8 cellular contexts compared by ENCODE assay signal in the genomic region with DNA sequence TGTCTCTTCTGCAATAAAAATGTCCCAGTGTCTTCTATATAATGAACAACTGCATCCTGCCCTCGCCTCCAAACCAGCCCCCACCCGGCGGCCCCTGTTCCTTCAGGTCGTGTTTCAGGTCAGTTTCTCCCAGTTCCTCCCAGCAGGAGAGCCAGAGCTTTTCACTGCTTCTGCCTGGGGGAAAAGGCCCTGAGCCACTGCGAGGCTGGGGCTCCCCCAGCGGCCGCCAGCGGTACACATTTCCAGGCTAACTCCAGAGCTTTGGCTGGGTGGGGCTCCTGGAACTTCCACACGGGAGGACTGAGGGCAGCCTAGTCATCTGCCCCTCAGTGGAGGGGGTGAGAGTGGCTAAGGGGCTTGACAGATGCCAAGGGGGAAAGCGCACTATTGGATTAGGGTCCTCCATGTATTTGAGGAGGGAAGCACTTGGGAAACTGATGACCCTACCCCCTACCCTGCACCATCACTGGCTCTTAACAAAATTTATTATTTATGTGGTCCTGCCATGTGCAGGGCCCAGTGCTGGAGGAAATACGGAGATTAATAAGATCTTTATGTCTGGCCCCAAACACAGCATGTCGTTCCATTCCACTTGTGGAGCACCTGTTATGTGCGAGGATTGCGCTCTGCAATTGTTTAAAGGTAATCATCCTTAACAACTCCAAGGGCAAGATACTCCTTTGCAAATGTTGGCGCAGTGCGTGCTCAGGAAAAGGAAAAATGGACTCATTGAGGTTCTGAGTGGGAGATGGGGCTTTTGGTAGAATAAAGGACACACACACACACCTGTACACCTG. TPM values are rescaled to one million over a fixed set of nuclear protein-coding genes. Genes with fewer than 3 reads are reported as not detected.
A peak's percentile ranks its signal among the peaks of the same experiment; 100 is the strongest.
DNase-seq lines count a peak whose midpoint lies in the region; ATAC-seq, FAIRE-seq and TF ChIP-seq lines count a peak whose summit lies in the region.

No MANE protein-coding gene starts in this region.

- no peaks in the 10 kb centered on the region for H3K9me2 ChIP-seq in DOHH2 (replicated peaks; ENCODE audit: control insufficient read depth, low read length)

- H3K27ac ChIP-seq in DOHH2 (ENCODE audit: low read depth, low read length): no peak overlapping the region
- no peak overlapping the region for H3K27ac ChIP-seq in SJSA1
- no peak overlapping the region for H3K27ac ChIP-seq in breast epithelium
- no peak overlapping the region for H3K27ac ChIP-seq in keratinocyte (ENCODE audit: control insufficient read depth, insufficient read depth, low read length)

- no peaks in the 10 kb centered on the region for H3K36me3 Mint-ChIP-seq in stimulated activated memory B cell treated with anti-CD40 and anti-IgM and Interleukin-4, amounts not matched to agents 10 μg/mL and 1 μg/mL and 100 μg/mL, for 72 hours

- H3K27me3 ChIP-seq in DOHH2 (ENCODE audit: control insufficient read depth, low read length) (no peaks in the 10 kb centered on the region), MG63 (no peaks in the 10 kb centered on the region), SJSA1 (replicated peaks) (no peaks in the 10 kb centered on the region), breast epithelium (peaks cover 0 to 10% of the 10 kb centered on the region in 2 donors), keratinocyte (ENCODE audit: control insufficient read depth, extremely low read depth, insufficient read depth, low read length) (no peaks in the 10 kb centered on the region)

- no peak overlapping the region for H3K4me3 Mint-ChIP-seq in stimulated activated memory B cell treated with anti-CD40 and anti-IgM and Interleukin-4, amounts not matched to agents 10 μg/mL and 1 μg/mL and 100 μg/mL, for 72 hours

- H3K27ac Mint-ChIP-seq in stimulated activated memory B cell treated with anti-CD40 and anti-IgM and Interleukin-4, amounts not matched to agents 10 μg/mL and 1 μg/mL and 100 μg/mL, for 72 hours: no peak overlapping the region

- TF ChIP-seq POLR2A in breast epithelium (IDR thresholded peaks at IDR 0.05): no peak

- no peaks in the 10 kb centered on the region for H3F3A ChIP-seq in DOHH2 (ENCODE audit: control insufficient read depth, insufficient read depth)

- no peak for FAIRE-seq in keratinocyte (lab: Jason Lieb, UNC)

- peaks cover 20% of the 10 kb centered on the region for H3K4me1 ChIP-seq in DOHH2 (ENCODE audit: control insufficient read depth, low read length)
- peaks cover 9% of the 10 kb centered on the region for H3K4me1 ChIP-seq in SJSA1 (replicated peaks)
- H3K4me1 ChIP-seq in breast epithelium: no peaks in the 10 kb centered on the region
- H3K4me1 ChIP-seq in keratinocyte (ENCODE audit: control insufficient read depth, extremely low read depth, insufficient read depth, low read length): peaks cover 26% of the 10 kb centered on the region

- H2AFZ ChIP-seq in keratinocyte (ENCODE audit: control insufficient read depth, low read length): no peak overlapping the region

- H3K4me1 Mint-ChIP-seq in stimulated activated memory B cell treated with anti-CD40 and anti-IgM and Interleukin-4, amounts not matched to agents 10 μg/mL and 1 μg/mL and 100 μg/mL, for 72 hours: peaks cover 16% of the 10 kb centered on the region

- no peak overlapping the region for H3K9ac ChIP-seq in keratinocyte (ENCODE audit: control insufficient read depth, extremely low read depth, insufficient read depth, low read length)

- H3K79me2 ChIP-seq in DOHH2 (ENCODE audit: control insufficient read depth, low read length): no peaks in the 10 kb centered on the region
- H3K79me2 ChIP-seq in keratinocyte (ENCODE audit: control insufficient read depth, insufficient read depth, low read length): no peaks in the 10 kb centered on the region

- H4K20me1 ChIP-seq in DOHH2 (ENCODE audit: control insufficient read depth, insufficient read depth, low read depth, low read length) (no peaks in the 10 kb centered on the region), keratinocyte (ENCODE audit: control insufficient read depth, extremely low read depth, insufficient read depth, low read length) (no peaks in the 10 kb centered on the region)

- intact Hi-C loops in breast epithelium (cut with DNase I; ENCODE audit: low total_unique reads): no loop called here

- DNase-seq in MG63 (peak; percentile 71), SJSA1 (ENCODE audit: low read depth in 1 of 2, low spot score in 2 of 2) (peak; percentile 62 to 74), breast epithelium (ENCODE audit: low spot score in 2 of 2) (no peak), keratinocyte (ENCODE audit: low read depth, low spot score) (no peak)

- no peak overlapping the region; the same call in 1 of the 2 replicates for H3K4me2 ChIP-seq in DOHH2 (ENCODE audit: low read length)
- H3K4me2 ChIP-seq in keratinocyte (ENCODE audit: control insufficient read depth, extremely low read depth, insufficient read depth, low read depth, low read length): no peak overlapping the region

- H3K9me1 ChIP-seq in keratinocyte (ENCODE audit: control insufficient read depth, extremely low read depth, insufficient read depth, low read length): no peaks in the 10 kb centered on the region

- peak; percentile 74 for ATAC-seq in GM21825 (IDR thresholded peaks at IDR 0.05; ENCODE audit: unreplicated experiment)
- peak; percentile 51 for ATAC-seq in stimulated activated memory B cell treated with anti-CD40 and anti-IgM and Interleukin-4, amounts not matched to agents 10 μg/mL and 1 μg/mL and 100 μg/mL, for 72 hours
- no peak for ATAC-seq in HG02678 (IDR thresholded peaks at IDR 0.05; ENCODE audit: unreplicated experiment)

- H3K36me3 ChIP-seq in DOHH2 (ENCODE audit: control insufficient read depth, low read length) (0 out of 2 replicates have a peak, but pooled peaks cover 2% of the 10 kb centered on the region), MG63 (no peaks in the 10 kb centered on the region), SJSA1 (no peaks in the 10 kb centered on the region), breast epithelium (no peaks in the 10 kb centered on the region), keratinocyte (ENCODE audit: control insufficient read depth in 2 of 2, extremely low read depth in 1 of 2, insufficient read depth in 2 of 2, low read length in 2 of 2) (no peaks in the 10 kb centered on the region)

- no peaks in the 10 kb centered on the region for H3K9me3 Mint-ChIP-seq in stimulated activated memory B cell treated with anti-CD40 and anti-IgM and Interleukin-4, amounts not matched to agents 10 μg/mL and 1 μg/mL and 100 μg/mL, for 72 hours

- H3K4me3 ChIP-seq in DOHH2 (ENCODE audit: low read length): no peak overlapping the region
- no peak overlapping the region for H3K4me3 ChIP-seq in MG63
- H3K4me3 ChIP-seq in SJSA1: no peak overlapping the region
- no peak overlapping the region for H3K4me3 ChIP-seq in breast epithelium
- no peak overlapping the region for H3K4me3 ChIP-seq in keratinocyte (ENCODE audit: control insufficient read depth in 2 of 3, extremely low read depth in 1 of 3, insufficient read depth in 2 of 3, low read depth in 1 of 3, low read length in 3 of 3)

- peaks cover 58% of the 10 kb centered on the region for H3K27me3 Mint-ChIP-seq in stimulated activated memory B cell treated with anti-CD40 and anti-IgM and Interleukin-4, amounts not matched to agents 10 μg/mL and 1 μg/mL and 100 μg/mL, for 72 hours

- dilution Hi-C loops in keratinocyte (cut with MboI; ENCODE audit: extremely low pct_ligation_motif_present, low sequenced_read_pairs): no loop called here

- H3K9me3 ChIP-seq in DOHH2 (ENCODE audit: control insufficient read depth, insufficient read depth, low read length): peaks cover 2% of the 10 kb centered on the region
- H3K9me3 ChIP-seq in MG63: no peaks in the 10 kb centered on the region
- no peaks in the 10 kb centered on the region for H3K9me3 ChIP-seq in SJSA1 (replicated peaks)
- no peaks in the 10 kb centered on the region for H3K9me3 ChIP-seq in breast epithelium
- no peaks in the 10 kb centered on the region for H3K9me3 ChIP-seq in keratinocyte (ENCODE audit: control insufficient read depth, low read depth, low read length)

- TF ChIP-seq CTCF in DOHH2 (IDR thresholded peaks at IDR 0.05; ENCODE audit: low read depth, low read length, poor library complexity, severe bottlenecking): peak; percentile 96
- TF ChIP-seq CTCF in breast epithelium (IDR thresholded peaks at IDR 0.05): peak; percentile 65 to 78 (median 72)
- peak; percentile 68 to 94 (median 84) for TF ChIP-seq CTCF in keratinocyte (optimal IDR thresholded peaks at IDR 0.05 in 1 of 3, IDR thresholded peaks at IDR 0.05 in 1 of 3, conservative IDR thresholded peaks at IDR 0.05 in 1 of 3; ENCODE audit: extremely low read depth in 1 of 3, insufficient read depth in 2 of 3, low read length in 3 of 3)

RNA-seq across cellular contexts. Expression of gene CYS1, which starts 17.3 kb away (rescaled TPM):
- 1.0 and 2.0 TPM in 2 replicates for total RNA-seq in MG63 (2014; rRNA removed; shearing (Covaris generic); ENCODE audit: low replicate concordance)
- 13.7 and 21.3 TPM in 2 replicates for total RNA-seq in SJSA1 (2014; rRNA removed; shearing (Covaris generic))
- total RNA-seq in breast epithelium: 1 to 10 TPM; 1.3 to 2.4 (median 1.6) TPM
- polyA plus RNA-seq in keratinocyte: 0.14 to 0.52 TPM (median 0.48 TPM) in 3 replicates
- not detected for polyA plus RNA-seq in keratinocyte (2011; ENCODE audit: low read depth)
- 0.41 and 1.3 TPM in 2 replicates for polyA plus RNA-seq in keratinocyte (2011; cell fraction: cytosol; rRNA removed)
- 0.28 and 1.6 TPM in 2 replicates for polyA plus RNA-seq in keratinocyte (2011; cell fraction: nucleus; rRNA removed)
- polyA plus RNA-seq in keratinocyte (2012; ENCODE audit: low replicate concordance): 0.20 and 0.77 TPM in 2 replicates
- polyA minus RNA-seq in keratinocyte: 0.35 to 0.92 TPM (median 0.53 TPM) in 3 replicates
- 1.2 TPM for polyA minus RNA-seq in keratinocyte (2011; cell fraction: cytosol; rRNA and poly(A)+ RNA removed)
- 0.42 and 0.85 TPM in 2 replicates for polyA minus RNA-seq in keratinocyte (2011; cell fraction: nucleus; rRNA and poly(A)+ RNA removed)

RNA-seq across cellular contexts. Expression of gene RRM2, which starts 25.0 kb away (rescaled TPM):
- 31.3 and 33.2 TPM in 2 replicates for total RNA-seq in MG63 (2014; rRNA removed; shearing (Covaris generic); ENCODE audit: low replicate concordance)
- 180 and 209 TPM in 2 replicates for total RNA-seq in SJSA1 (2014; rRNA removed; shearing (Covaris generic))
- 1 to 10 TPM in 2 of 3 donors, under 1 TPM in 1; 0.98 to 2.6 (median 1.6) TPM for total RNA-seq in breast epithelium
- polyA plus RNA-seq in keratinocyte: 1.6 to 34.1 TPM (median 25.7 TPM) in 3 replicates
- 1.00 TPM for polyA plus RNA-seq in keratinocyte (2011; ENCODE audit: low read depth)
- 4.8 and 5.0 TPM in 2 replicates for polyA plus RNA-seq in keratinocyte (2011; cell fraction: cytosol; rRNA removed)
- polyA plus RNA-seq in keratinocyte (2011; cell fraction: nucleus; rRNA removed): 2.3 and 2.9 TPM in 2 replicates
- 0.59 and 35.7 TPM in 2 replicates for polyA plus RNA-seq in keratinocyte (2012; ENCODE audit: low replicate concordance)
- polyA minus RNA-seq in keratinocyte: 2.0 to 23.6 TPM (median 14.3 TPM) in 3 replicates
- 21.5 TPM for polyA minus RNA-seq in keratinocyte (2011; cell fraction: cytosol; rRNA and poly(A)+ RNA removed)
- 2.5 and 3.1 TPM in 2 replicates for polyA minus RNA-seq in keratinocyte (2011; cell fraction: nucleus; rRNA and poly(A)+ RNA removed)

RNA-seq across cellular contexts. Expression of gene KLF11, which starts 54.2 kb away (rescaled TPM):
- total RNA-seq in MG63 (2014; rRNA removed; shearing (Covaris generic); ENCODE audit: low replicate concordance): 2.0 and 2.4 TPM in 2 replicates
- 13.6 and 16.0 TPM in 2 replicates for total RNA-seq in SJSA1 (2014; rRNA removed; shearing (Covaris generic))
- 10 to 100 TPM; 22.0 to 27.5 (median 22.2) TPM for total RNA-seq in breast epithelium
- 6.1 to 7.0 TPM (median 6.6 TPM) in 3 replicates for polyA plus RNA-seq in keratinocyte
- polyA plus RNA-seq in keratinocyte (2011; ENCODE audit: low read depth): 4.3 TPM
- 3.7 and 5.2 TPM in 2 replicates for polyA plus RNA-seq in keratinocyte (2011; cell fraction: cytosol; rRNA removed)
- 5.0 and 5.8 TPM in 2 replicates for polyA plus RNA-seq in keratinocyte (2011; cell fraction: nucleus; rRNA removed)
- polyA plus RNA-seq in keratinocyte (2012; ENCODE audit: low replicate concordance): 2.7 and 7.4 TPM in 2 replicates
- 6.7 to 17.2 TPM (median 10.8 TPM) in 3 replicates for polyA minus RNA-seq in keratinocyte
- 6.3 TPM for polyA minus RNA-seq in keratinocyte (2011; cell fraction: cytosol; rRNA and poly(A)+ RNA removed)
- polyA minus RNA-seq in keratinocyte (2011; cell fraction: nucleus; rRNA and poly(A)+ RNA removed): 3.1 and 5.7 TPM in 2 replicates

Comparison
In these comparisons a context has a peak if more than half of its experiments do, and no peak if none do; other contexts are left out.
1. DNase-seq: peak in MG63 (single experiment) and SJSA1 (2 of 2); none in breast epithelium (0 of 2) and keratinocyte (single experiment).
2. Peak in every context shown above with its lines, with median percentiles within 50 percentile points of each other: CTCF ChIP-seq.